In genomic region chr7:99284165-99284564, GRCh38 we compare ENCODE assay signal across 12 cellular contexts. TPM values are rescaled to one million over a fixed set of nuclear protein-coding genes. Genes with fewer than 3 reads are reported as not detected.
"Had no signal": no experiment of that assay in that cellular context is flagged by ENCODE, and none has a peak within 500 bp of the region (broad histone marks: within the 10 kb centered on the region; RNA-seq: fewer than 3 reads in every experiment).

No MANE protein-coding gene starts in this region.

RNA-seq across cellular contexts. Expression of gene MYH16, which starts 11.5 kb away (rescaled TPM):
- total RNA-seq: subcutaneous adipose tissue, suprapubic skin, temporal lobe, thoracic aorta, thyroid gland, tibial nerve, transverse colon, upper lobe of right lung, ureter, urinary bladder, uterus, vagina had no signal
- polyA plus RNA-seq: urinary bladder had no signal
